In genomic region chr6:46756469-46757205, GRCh38 we compare ENCODE assay signal across 18 cellular contexts. TPM values are rescaled to one million over a fixed set of nuclear protein-coding genes. Genes with fewer than 3 reads are reported as not detected.
DNase-seq lines count a peak whose midpoint lies in the region; ATAC-seq and TF ChIP-seq lines count a peak whose summit lies in the region.
"Had no signal": no experiment of that assay in that cellular context is flagged by ENCODE, and none has a peak within 500 bp of the region (broad histone marks: within the 10 kb centered on the region; RNA-seq: fewer than 3 reads in every experiment).

No MANE protein-coding gene starts in this region.

- TF ChIP-seq CTCF in HCT116 (IDR thresholded peaks at IDR 0.05 in 2 of 3, conservative IDR thresholded peaks at IDR 0.05 in 1 of 3; ENCODE audit: borderline replicate concordance in 1 of 3, insufficient read depth in 1 of 3, low read depth in 2 of 3, low read length in 2 of 3) = no peak
- TF ChIP-seq CTCF in PC-3 (conservative IDR thresholded peaks at IDR 0.05; ENCODE audit: low read depth, low read length) = no peak
- no peak for TF ChIP-seq CTCF in neural progenitor cell (IDR thresholded peaks at IDR 0.05)

- H3F3A ChIP-seq in PC-3 (ENCODE audit: low read length, unreplicated experiment) (no peaks in the 10 kb centered on the region), neural progenitor cell (ENCODE audit: low read depth) (no peaks in the 10 kb centered on the region)

- H3K9me3 ChIP-seq in HCT116 (ENCODE audit: control insufficient read depth in 1 of 2, insufficient read depth in 1 of 2, low read depth in 1 of 2, low read length in 2 of 2) = no peaks in the 10 kb centered on the region
- H3K9me3 ChIP-seq in PC-3 (ENCODE audit: low read length) = no peaks in the 10 kb centered on the region
- no peaks in the 10 kb centered on the region for H3K9me3 ChIP-seq in neural progenitor cell (ENCODE audit: low read depth)
- H3K9me3 ChIP-seq: lower lobe of right lung had no signal

- ATAC-seq in HCT116 (peak; percentile 47), PC-3 (peak; percentile 35; the same call in 1 of the 2 replicates)

- H3K36me3 Mint-ChIP-seq in neural progenitor cell = no peaks in the 10 kb centered on the region
- H3K36me3 Mint-ChIP-seq: naive B cell had no signal

- H3K4me2 ChIP-seq in HCT116 (ENCODE audit: low read length) (peak overlapping the region; percentile 33), PC-3 (ENCODE audit: low read length) (no peak overlapping the region), neural progenitor cell (no peak overlapping the region)

- no peak overlapping the region for H3K27ac Mint-ChIP-seq in neural progenitor cell
- H3K27ac Mint-ChIP-seq: activated T-cell treated with anti-CD3 and anti-CD28 coated beads, Interleukin-2, amount 50 U/mL, for 24 hours; naive B cell had no signal

- POLR2A ChIA-PET in HCT116 (lab: Charles Lee) = no interaction called here
- POLR2A ChIA-PET in PC-3 (lab: Charles Lee; ENCODE audit: unreplicated experiment) = no interaction called here

- no peak overlapping the region for H3K9ac ChIP-seq in HCT116 (ENCODE audit: low read length)
- no peak overlapping the region for H3K9ac ChIP-seq in PC-3 (ENCODE audit: low read length)
- H3K9ac ChIP-seq in neural progenitor cell = no peak overlapping the region

- H3K9me3 Mint-ChIP-seq in neural progenitor cell = peaks cover 1% of the 10 kb centered on the region
- H3K9me3 Mint-ChIP-seq: activated T-cell treated with anti-CD3 and anti-CD28 coated beads, Interleukin-2, amount 50 U/mL, for 24 hours had no signal

- no peaks in the 10 kb centered on the region for H3K4me1 Mint-ChIP-seq in neural progenitor cell
- H3K4me1 Mint-ChIP-seq: naive B cell had no signal

- no peaks in the 10 kb centered on the region for H4K20me1 ChIP-seq in HCT116 (ENCODE audit: insufficient read depth)
- H4K20me1 ChIP-seq in PC-3 (ENCODE audit: low read length) = no peaks in the 10 kb centered on the region
- no peaks in the 10 kb centered on the region for H4K20me1 ChIP-seq in neural progenitor cell (ENCODE audit: low read depth)

- TF ChIP-seq RAD21 in HCT116 (IDR thresholded peaks at IDR 0.05; ENCODE audit: low read depth) = no peak

- H3K4me3 ChIP-seq in HCT116 (replicated peaks in 1 of 2; ENCODE audit: low read depth in 1 of 2, low read length in 2 of 2) = no peak overlapping the region
- no peak overlapping the region for H3K4me3 ChIP-seq in PC-3 (ENCODE audit: low read length)
- no peak overlapping the region for H3K4me3 ChIP-seq in neural progenitor cell
- H3K4me3 ChIP-seq: lower lobe of right lung had no signal

- BruUV-seq in HCT116 (replicated peaks; lab: Mats Ljungman, UMichigan) = no TSS peak
- BruUV-seq in PC-3 (replicated peaks; lab: Mats Ljungman, UMichigan) = no TSS peak

- no peak for TF ChIP-seq POLR2A in HCT116 (IDR thresholded peaks at IDR 0.05; ENCODE audit: borderline replicate concordance, extremely low read depth, insufficient read depth, insufficient read length)

- no peaks in the 10 kb centered on the region for H3K36me3 ChIP-seq in HCT116 (ENCODE audit: control insufficient read depth in 1 of 2, insufficient read depth in 2 of 2, low read length in 2 of 2)
- H3K36me3 ChIP-seq in PC-3 (ENCODE audit: low read depth, low read length) = no peaks in the 10 kb centered on the region
- H3K36me3 ChIP-seq in neural progenitor cell = no peaks in the 10 kb centered on the region
- H3K36me3 ChIP-seq: lower lobe of right lung had no signal

- RAD21 ChIA-PET in HCT116 (lab: Charles Lee; ENCODE audit: low non-redundant PET in 1 of 2, low total read pairs in 2 of 2, uncharacterized antibody in 2 of 2, unreplicated experiment in 2 of 2) = no interaction called here

- CTCF ChIA-PET in HCT116 (lab: Charles Lee) (no interaction called here), PC-3 (lab: Charles Lee) (no interaction called here)

- no peaks in the 10 kb centered on the region for H3K27me3 ChIP-seq in HCT116 (ENCODE audit: insufficient read depth, low read length)
- no peaks in the 10 kb centered on the region for H3K27me3 ChIP-seq in PC-3 (ENCODE audit: low read length)
- H3K27me3 ChIP-seq in neural progenitor cell = no peaks in the 10 kb centered on the region

- H3K79me2 ChIP-seq in HCT116 (ENCODE audit: insufficient read depth, low read length) = no peaks in the 10 kb centered on the region
- H3K79me2 ChIP-seq in PC-3 (ENCODE audit: low read length) = no peaks in the 10 kb centered on the region
- H3K79me2 ChIP-seq in neural progenitor cell (ENCODE audit: low read depth) = no peaks in the 10 kb centered on the region

- no peak overlapping the region for H3K27ac ChIP-seq in HCT116 (ENCODE audit: low read depth, low read length)
- no peak overlapping the region for H3K27ac ChIP-seq in PC-3 (ENCODE audit: low read length)
- no peak overlapping the region for H3K27ac ChIP-seq in neural progenitor cell
- H3K27ac ChIP-seq: lower lobe of right lung had no signal

- no peaks in the 10 kb centered on the region for H3K9me2 ChIP-seq in HCT116 (ENCODE audit: insufficient read depth)
- H3K9me2 ChIP-seq in PC-3 (replicated peaks; ENCODE audit: low read length) = no peaks in the 10 kb centered on the region

- DNase-seq in HCT116 (ENCODE audit: low read depth, low spot score) = no peak
- DNase-seq in PC-3 = peak; percentile 12
- peak; percentile 16 for DNase-seq in fibroblast of the conjunctiva (ENCODE audit: low read depth)
- DNase-seq in neural progenitor cell (ENCODE audit: low spot score) = peak; percentile 4
- no peak for DNase-seq in OCI-M2 (lab: John Stamatoyannopoulos, UW; ENCODE audit: unreplicated experiment)
- no peak for DNase-seq in KG1 (lab: John Stamatoyannopoulos, UW)
- DNase-seq in activated CD8-positive, alpha-beta memory T cell treated with anti-CD3 and anti-CD28 coated beads, Interleukin-2, amount 50 U/mL, for 48 hours = no peak
- no peak for DNase-seq in globus pallidus (ENCODE audit: low spot score)
- DNase-seq: activated CD4-positive, alpha-beta T cell treated with anti-CD3 and anti-CD28 coated beads, Interleukin-2, amount 50 U/mL, for 4 hours; activated naive CD4-positive, alpha-beta T cell treated with anti-CD3 and anti-CD28 coated beads, Interleukin-2, amount 50 U/mL, for 16 hours; activated T-cell treated with anti-CD3 and anti-CD28 coated beads, Interleukin-2, amount 50 U/mL, for 24 hours; HCEC 1CT; KBM-7; lower lobe of right lung; naive B cell; NCI-H1092 treated with DMSO at 0.1 percent for 48 hours; NCI-H774; stimulated activated CD8-positive, alpha-beta memory T cell treated with anti-CD3 and anti-CD28 coated beads, Interleukin-4, amount 100 ng/mL, for 48 hours had no signal

- intact Hi-C loops in HCT116 (cut with micrococcal nuclease) (no loop called here), PC-3 (cut with micrococcal nuclease) (no loop called here)

- H2AFZ ChIP-seq in HCT116 (ENCODE audit: low read depth, low read length, poor library complexity, severe bottlenecking) = no peak overlapping the region
- no peak overlapping the region for H2AFZ ChIP-seq in PC-3 (ENCODE audit: low read length)
- H2AFZ ChIP-seq in neural progenitor cell (replicated peaks) = no peak overlapping the region

- H3K27me3 Mint-ChIP-seq in neural progenitor cell (ENCODE audit: insufficient read depth, low read depth) = no peaks in the 10 kb centered on the region

- peaks cover 4 to 9% of the 10 kb centered on the region in 2 experiments; a peak in 3 of 4 replicates for H3K4me1 ChIP-seq in HCT116 (ENCODE audit: control insufficient read depth in 1 of 2, insufficient read depth in 2 of 2, low read length in 2 of 2)
- H3K4me1 ChIP-seq in PC-3 (ENCODE audit: insufficient read depth, low read length) = peaks cover 8% of the 10 kb centered on the region
- peaks cover 7% of the 10 kb centered on the region for H3K4me1 ChIP-seq in neural progenitor cell

- no peak overlapping the region for H3K4me3 Mint-ChIP-seq in neural progenitor cell
- H3K4me3 Mint-ChIP-seq: activated T-cell treated with anti-CD3 and anti-CD28 coated beads, Interleukin-2, amount 50 U/mL, for 24 hours; naive B cell had no signal

TF ChIP-seq in HCT116, 20 proteins besides CTCF, POLR2A, EP300 and RAD21 (continues in another document):
- no peak for TF ChIP-seq SIN3A (IDR thresholded peaks at IDR 0.05; ENCODE audit: low read depth)
- TF ChIP-seq YY1 (IDR thresholded peaks at IDR 0.05; ENCODE audit: extremely low read depth, insufficient replicate concordance, low read depth, low read length) = no peak
- TF ChIP-seq ZFX (IDR thresholded peaks at IDR 0.05) = no peak
- TF ChIP-seq ATF3 (IDR thresholded peaks at IDR 0.05) = no peak
- no peak for TF ChIP-seq EZH2 (IDR thresholded peaks at IDR 0.05)
- no peak for TF ChIP-seq JUND (IDR thresholded peaks at IDR 0.05)
- no peak for TF ChIP-seq SRF (IDR thresholded peaks at IDR 0.05; ENCODE audit: low read depth)
- TF ChIP-seq TCF7L2 (IDR thresholded peaks at IDR 0.05; ENCODE audit: borderline replicate concordance, extremely low read depth, insufficient read depth, insufficient read length) = no peak

RNA-seq across cellular contexts. Expression of gene ANKRD66, which starts 9.9 kb away (rescaled TPM):
- total RNA-seq in HCT116 (2021; ENCODE audit: unreplicated experiment) (not detected), PC-3 (2014; rRNA removed) (not detected in 2 replicates), neural progenitor cell (ENCODE audit: low replicate concordance) (not detected in 2 replicates)
- not detected in 2 replicates for polyA plus RNA-seq in HCT116 (2012)

RNA-seq across cellular contexts. Expression of gene PLA2G7, which starts 21.5 kb away (rescaled TPM):
- total RNA-seq in HCT116 (2021; ENCODE audit: unreplicated experiment) = 2.8 TPM
- polyA plus RNA-seq in HCT116 (2012) = 1.1 and 1.8 TPM in 2 replicates
- 1.8 and 2.9 TPM in 2 replicates for total RNA-seq in PC-3 (2014; rRNA removed)
- 1.1 and 1.8 TPM in 2 replicates for total RNA-seq in neural progenitor cell (ENCODE audit: low replicate concordance)

RNA-seq across cellular contexts. Expression of gene MEP1A, which starts 36.6 kb away (rescaled TPM):
- total RNA-seq in HCT116 (2021; ENCODE audit: unreplicated experiment) = not detected
- polyA plus RNA-seq in HCT116 (2012) = not detected in 2 replicates
- total RNA-seq in PC-3 (2014; rRNA removed) = not detected in 2 replicates
- not detected in 2 replicates for total RNA-seq in neural progenitor cell (ENCODE audit: low replicate concordance)

Comparison
In these comparisons a context has a peak if more than half of its experiments do, and no peak if none do; other contexts are left out.
1. DNase-seq: peak in PC-3 (single experiment), fibroblast of the conjunctiva (single experiment) and neural progenitor cell (single experiment); none in HCT116 (single experiment), OCI-M2 (single experiment), KG1 (single experiment), activated CD8-positive, alpha-beta memory T cell treated with anti-CD3 and anti-CD28 coated beads, Interleukin-2, amount 50 U/mL, for 48 hours (single experiment) and globus pallidus (single experiment).